9 cellular contexts compared by ENCODE assay signal in the genomic region with DNA sequence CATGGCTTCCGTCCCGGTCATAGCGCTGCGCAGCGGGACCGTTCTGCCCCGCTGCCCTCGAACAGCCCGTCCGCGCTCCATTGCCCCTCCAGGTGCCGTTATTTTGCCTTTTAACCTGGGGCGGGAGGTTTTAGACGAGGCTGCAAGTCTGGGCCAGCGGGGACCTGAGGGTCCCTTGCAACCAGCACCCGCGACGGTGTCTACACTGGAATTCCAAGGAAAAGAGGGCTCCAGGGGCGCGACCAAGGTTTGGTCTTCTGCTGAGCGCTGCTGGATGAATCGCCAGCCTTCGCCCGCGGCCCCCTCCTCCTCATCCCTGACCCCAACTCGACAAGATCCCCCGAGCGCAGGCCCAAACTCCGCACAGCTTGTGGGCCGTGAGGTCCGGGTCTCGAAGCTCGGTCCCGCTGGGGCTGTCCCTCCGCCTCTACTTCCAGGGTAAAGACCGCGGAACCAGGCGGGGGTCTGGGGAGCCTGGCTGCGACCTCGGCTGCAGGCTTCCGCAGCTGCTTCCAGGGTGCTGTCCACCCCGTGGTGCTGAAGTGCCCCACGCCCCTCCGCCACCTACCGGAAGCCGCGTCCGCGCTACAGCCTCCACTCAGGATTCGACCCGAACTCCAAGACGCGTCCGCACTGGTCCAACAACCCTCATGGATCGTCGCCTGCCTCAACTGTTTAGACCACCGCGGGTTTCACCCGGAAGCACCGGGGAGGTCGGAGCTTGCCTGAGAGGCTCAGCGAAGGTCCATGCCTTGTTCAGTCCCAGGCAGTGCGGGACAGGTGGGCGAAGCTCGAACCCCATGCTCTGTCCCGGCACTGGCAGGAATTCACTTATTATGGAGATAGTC. TPM values are rescaled to one million over a fixed set of nuclear protein-coding genes. Genes with fewer than 3 reads are reported as not detected.
DNase-seq lines count a peak whose midpoint lies in the region; FAIRE-seq and TF ChIP-seq lines count a peak whose summit lies in the region.
"Had no signal": no experiment of that assay in that cellular context is flagged by ENCODE, and none has a peak within 500 bp of the region (broad histone marks: within the 10 kb centered on the region; RNA-seq: fewer than 3 reads in every experiment).

No MANE protein-coding gene starts in this region.

- H3K4me1 ChIP-seq in H1 (replicated peaks in 1 of 4; ENCODE audit: control insufficient read depth in 3 of 4, insufficient read depth in 4 of 4, low read length in 3 of 4), result peaks cover under 1 to 24% (median 18%) of the 10 kb centered on the region in 4 experiments

- H2BK120ac ChIP-seq in H1 (replicated peaks; ENCODE audit: low read depth, low read length), result no peak overlapping the region

- H3K56ac ChIP-seq in H1 (replicated peaks; ENCODE audit: insufficient read length, low read depth, low read length), result no peak overlapping the region

- no peak overlapping the region for H3K9ac ChIP-seq in H1 (replicated peaks in 1 of 4; ENCODE audit: extremely low read depth in 1 of 4, low read depth in 3 of 4, low read length in 3 of 4)

- intact Hi-C loops in activated CD4-positive, alpha-beta memory T cell treated with anti-CD3 and anti-CD28 coated beads for 36 hours (cut with micrococcal nuclease), result loop anchor here (10.0 kb wide), 1 partner anchor 105 kb away; no protein-coding TSS in a partner anchor

- H3K14ac ChIP-seq in H1 (ENCODE audit: insufficient read length), result no peak overlapping the region

- TF ChIP-seq POLR2A in H1 (IDR thresholded peaks at IDR 0.05; ENCODE audit: control extremely low read depth in 1 of 2, low read depth in 2 of 2, low read length in 2 of 2), result no peak

- no peak overlapping the region for H2BK5ac ChIP-seq in H1 (ENCODE audit: low read depth, low read length)

- WGBS in H1 (ENCODE audit: extremely low coverage in 1 of 2, insufficient coverage in 1 of 2, insufficient read length in 1 of 2, insufficient replicate concordance in 2 of 2, low coverage in 1 of 2, low lambda C conversion rate in 2 of 2, missing lambda C conversion rate in 1 of 2), 2 experiments, result 15% methylated on average over 53 of the region's 66 CpGs; no CpG with 5 or more reads in 1 of the 2 experiments

- no peak overlapping the region for H2BK20ac ChIP-seq in H1 (ENCODE audit: low read length)

- peaks cover 62% of the 10 kb centered on the region for H3K27me3 Mint-ChIP-seq in activated CD4-positive, alpha-beta memory T cell treated with anti-CD3 and anti-CD28 coated beads for 36 hours
- H3K27me3 Mint-ChIP-seq in mesothelial cell of epicardium (ENCODE audit: low read depth), result peaks cover 89% of the 10 kb centered on the region

- no peaks in the 10 kb centered on the region for H3K79me1 ChIP-seq in H1 (ENCODE audit: low read depth, low read length)

- no peak overlapping the region for H3K18ac ChIP-seq in H1 (ENCODE audit: extremely low read depth, low read length)

- TF ChIP-seq CTCF in H1 (IDR thresholded peaks at IDR 0.05; ENCODE audit: control extremely low read depth in 1 of 3, insufficient read depth in 1 of 3, low read depth in 1 of 3, low read length in 3 of 3) (peak; percentile 51 to 73 (median 64)), mesothelial cell of epicardium (IDR thresholded peaks at IDR 0.05; ENCODE audit: unreplicated experiment) (no peak)

- H3K9me3 ChIP-seq in H1 (ENCODE audit: insufficient read depth in 2 of 2, low read depth in 1 of 2, low read length in 1 of 2), result no peaks in the 10 kb centered on the region

- peaks cover 2 to 8% of the 10 kb centered on the region in 2 experiments for H4K20me1 ChIP-seq in H1 (replicated peaks in 1 of 2; ENCODE audit: control insufficient read depth in 1 of 2, insufficient read depth in 2 of 2, low read length in 2 of 2)

- peak; percentile 23 for DNase-seq in NOMO-1 treated with DMSO at 0.1 percent for 48 hours (lab: John Stamatoyannopoulos, UW; ENCODE audit: unreplicated experiment)
- DNase-seq in NOMO-1 treated with dmso at 0.1 percent for 144 hours (lab: John Stamatoyannopoulos, UW; ENCODE audit: unreplicated experiment), result no peak
- peak; percentile 77 for DNase-seq in activated CD4-positive, alpha-beta memory T cell treated with anti-CD3 and anti-CD28 coated beads for 36 hours
- DNase-seq in H1 (ENCODE audit: low read depth in 1 of 2, low spot score in 2 of 2), result peak in 1 of 2 experiments; percentile 92
- peak; percentile 74 to 89 for DNase-seq in mesothelial cell of epicardium (ENCODE audit: low spot score in 2 of 2, unreplicated experiment in 2 of 2)
- peak; percentile 49 for DNase-seq in stimulated activated CD8-positive, alpha-beta memory T cell treated with anti-CD3 and anti-CD28 coated beads, Interleukin-4, amount 100 ng/mL, for 24 hours (ENCODE audit: low read depth)
- DNase-seq in NCI-H2196 (lab: John Stamatoyannopoulos, UW; ENCODE audit: unreplicated experiment), result no peak
- no peak for DNase-seq in NCI-H1417 (lab: John Stamatoyannopoulos, UW)

- no peaks in the 10 kb centered on the region for H3K9me3 Mint-ChIP-seq in activated CD4-positive, alpha-beta memory T cell treated with anti-CD3 and anti-CD28 coated beads for 36 hours
- H3K9me3 Mint-ChIP-seq in mesothelial cell of epicardium, result no peaks in the 10 kb centered on the region

- no peak overlapping the region for H2AK5ac ChIP-seq in H1 (ENCODE audit: low read depth, low read length)

- TF ChIP-seq RAD21 in H1 (IDR thresholded peaks at IDR 0.05 in 1 of 2, conservative IDR thresholded peaks at IDR 0.05 in 1 of 2; ENCODE audit: low read depth in 2 of 2, low read length in 2 of 2), result peak in 1 of 2 experiments; percentile 8; a peak in 1 of 4 replicates

- no peaks in the 10 kb centered on the region for H3K36me3 Mint-ChIP-seq in activated CD4-positive, alpha-beta memory T cell treated with anti-CD3 and anti-CD28 coated beads for 36 hours
- H3K36me3 Mint-ChIP-seq in mesothelial cell of epicardium, result no peaks in the 10 kb centered on the region

- POLR2A ChIA-PET in activated CD4-positive, alpha-beta memory T cell treated with anti-CD3 and anti-CD28 coated beads for 36 hours (lab: Charles Lee), result interaction anchor here (1.5 kb wide), 1 partner anchor 31 kb away, joined by 3 read pairs; no protein-coding TSS in a partner anchor
- POLR2A ChIA-PET in H1 (lab: Charles Lee; ENCODE audit: partially characterized antibody), result interaction anchor here (1.0 to 2.5 kb wide), 4 partner anchors 10 to 24 kb away, joined by 3 to 13 read pairs (median 4); partner anchors contain the start of gene CA4

- peak overlapping the region; percentile 17 to 54 (median 20); a peak in 5 of 8 replicates for H3K4me3 ChIP-seq in H1 (ENCODE audit: extremely low read depth in 1 of 4, insufficient read depth in 2 of 4, low read depth in 3 of 4, low read length in 4 of 4)

- peak overlapping the region; percentile 73 to 80 for H3K4me2 ChIP-seq in H1 (ENCODE audit: insufficient read depth in 1 of 2, low read depth in 2 of 2, low read length in 2 of 2)

- no peak overlapping the region for H4K91ac ChIP-seq in H1 (replicated peaks; ENCODE audit: insufficient read length, low read length)

- no peak overlapping the region for H2BK12ac ChIP-seq in H1 (ENCODE audit: low read depth, low read length)

- CTCF ChIA-PET in activated CD4-positive, alpha-beta memory T cell treated with anti-CD3 and anti-CD28 coated beads for 36 hours (lab: Charles Lee), result interaction anchor here (0.6 to 4.5 kb wide), 9 partner anchors 12 to 382 kb away, joined by 3 to 35 read pairs (median 3); partner anchors contain the start of genes CA4 and CHCT1
- CTCF ChIA-PET in H1 (lab: Charles Lee; ENCODE audit: partially characterized antibody), result interaction anchor here (0.6 to 10.2 kb wide), 10 partner anchors 7 to 1197 kb away, joined by 3 to 148 read pairs (median 18); partner anchors contain the start of gene CA4

- peaks cover 15% of the 10 kb centered on the region; the same call in 1 of the 2 replicates for H3K23me2 ChIP-seq in H1 (ENCODE audit: low read depth, low read length)

- H3K79me2 ChIP-seq in H1 (ENCODE audit: control insufficient read depth in 1 of 2, insufficient read depth in 2 of 2, low read length in 2 of 2), result no peaks in the 10 kb centered on the region

- TF ChIP-seq EP300 in H1 (IDR thresholded peaks at IDR 0.05; ENCODE audit: borderline replicate concordance in 1 of 2, low read depth in 2 of 2, low read length in 2 of 2), result no peak

- H3K36me3 ChIP-seq in H1 (ENCODE audit: control insufficient read depth in 2 of 4, insufficient read depth in 4 of 4, low read length in 3 of 4), result no peaks in the 10 kb centered on the region; a peak in 1 of 8 replicates

- H3K23ac ChIP-seq in H1 (ENCODE audit: insufficient read length), result no peak overlapping the region

- no peak overlapping the region for H3K27ac ChIP-seq in H1 (ENCODE audit: low read depth, low read length)

- no peak overlapping the region for H2AFZ ChIP-seq in H1 (ENCODE audit: low read length)

- no peak for FAIRE-seq in H1 (lab: Jason Lieb, UNC)
- FAIRE-seq: endometrium had no signal

- no peak overlapping the region for H3K4ac ChIP-seq in H1 (replicated peaks; ENCODE audit: insufficient read length, low read depth, low read length)

- peaks cover 38% of the 10 kb centered on the region for H3K4me1 Mint-ChIP-seq in activated CD4-positive, alpha-beta memory T cell treated with anti-CD3 and anti-CD28 coated beads for 36 hours (ENCODE audit: low read depth)
- H3K4me1 Mint-ChIP-seq in mesothelial cell of epicardium, result peaks cover 25% of the 10 kb centered on the region

- H3K4me3 Mint-ChIP-seq in activated CD4-positive, alpha-beta memory T cell treated with anti-CD3 and anti-CD28 coated beads for 36 hours, result no peak overlapping the region
- H3K4me3 Mint-ChIP-seq in mesothelial cell of epicardium, result peak overlapping the region; percentile 17

- H4K8ac ChIP-seq in H1 (ENCODE audit: extremely low read depth, insufficient read depth, low read length), result peak overlapping the region; percentile 42; the same call in 1 of the 2 replicates

- peaks cover 45 to 70% (median 67%) of the 10 kb centered on the region in 4 experiments for H3K27me3 ChIP-seq in H1 (replicated peaks in 1 of 4; ENCODE audit: control insufficient read depth in 3 of 4, extremely low read depth in 1 of 4, insufficient read depth in 3 of 4, low read length in 3 of 4)

- H4K5ac ChIP-seq in H1 (ENCODE audit: insufficient read length, low read depth, low read length), result no peak overlapping the region

- no peak overlapping the region for H2BK15ac ChIP-seq in H1 (ENCODE audit: low read length)

- no peak overlapping the region for H3K27ac Mint-ChIP-seq in activated CD4-positive, alpha-beta memory T cell treated with anti-CD3 and anti-CD28 coated beads for 36 hours
- H3K27ac Mint-ChIP-seq in mesothelial cell of epicardium, result no peak overlapping the region

RNA-seq across cellular contexts. Expression of gene CA4, which starts 10.1 kb away (rescaled TPM):
- not detected for total RNA-seq in activated CD4-positive, alpha-beta memory T cell treated with anti-CD3 and anti-CD28 coated beads for 36 hours
- total RNA-seq in H1 (2021; fragmentation: NEBNext Ultra II Directional; extraction: Animal tissue kit (Norgen Biotek cat#: 25700)), result 3.6 and 4.2 TPM in 2 replicates
- 3.6 and 6.8 TPM in 2 replicates for polyA plus RNA-seq in H1 (2011; rRNA removed)
- polyA plus RNA-seq in H1 (2011; cell fraction: cytosol; rRNA removed), result 7.0 TPM
- 7.7 TPM for polyA plus RNA-seq in H1 (2011; cell fraction: nucleus; rRNA removed)
- 2.7 to 4.3 TPM (median 3.7 TPM) in 4 replicates for polyA plus RNA-seq in H1 (2012, experiment 1 of 2)
- 3.3 TPM for polyA plus RNA-seq in H1 (2012, experiment 2 of 2)
- 16.2 TPM for polyA plus RNA-seq in H1 (2013, experiment 1 of 2)
- 16.6 TPM for polyA plus RNA-seq in H1 (2013, experiment 2 of 2)
- polyA minus RNA-seq in H1 (2011; rRNA and poly(A)+ RNA removed), result 1.8 and 3.5 TPM in 2 replicates
- not detected for polyA minus RNA-seq in H1 (2011; cell fraction: cytosol; rRNA and poly(A)+ RNA removed)
- 1.7 TPM for polyA minus RNA-seq in H1 (2011; cell fraction: nucleus; rRNA and poly(A)+ RNA removed)
- not detected in 3 replicates for total RNA-seq in mesothelial cell of epicardium

Comparison
In these comparisons a context has a peak if more than half of its experiments do, and no peak if none do; other contexts are left out.
1. DNase-seq: peak in NOMO-1 treated with DMSO at 0.1 percent for 48 hours (single experiment), activated CD4-positive, alpha-beta memory T cell treated with anti-CD3 and anti-CD28 coated beads for 36 hours (single experiment), mesothelial cell of epicardium (2 of 2) and stimulated activated CD8-positive, alpha-beta memory T cell treated with anti-CD3 and anti-CD28 coated beads, Interleukin-4, amount 100 ng/mL, for 24 hours (single experiment); none in NOMO-1 treated with dmso at 0.1 percent for 144 hours (single experiment), NCI-H2196 (single experiment) and NCI-H1417 (0 of 3).